2 cellular contexts compared by ENCODE assay signal in genomic region chr17:38545531-38546225, GRCh38.
TF ChIP-seq lines count a peak whose summit lies in the region.

No MANE protein-coding gene starts in this region.

TF ChIP-seq in HepG2, 621 proteins besides CTCF, POLR2A, EP300 and RAD21 (continued from another document):
- TF ChIP-seq SALL1 (CRISPR knock-in tag; IDR thresholded peaks at IDR 0.05) = peak; percentile 26; the same call in 1 of the 2 replicates
- TF ChIP-seq ZNF296 (CRISPR knock-in tag; conservative IDR thresholded peaks at IDR 0.05) = no peak
- TF ChIP-seq NR2F6 (IDR thresholded peaks at IDR 0.05) = peak; percentile 14; the same call in 1 of the 2 replicates
- TF ChIP-seq NR2F6 (CRISPR knock-in tag; IDR thresholded peaks at IDR 0.05) = no peak
- no peak for TF ChIP-seq ZNF772 (CRISPR knock-in tag; IDR thresholded peaks at IDR 0.05)
- no peak for TF ChIP-seq ZNF468 (CRISPR knock-in tag; IDR thresholded peaks at IDR 0.05)
- no peak for TF ChIP-seq ZBTB38 (CRISPR knock-in tag; IDR thresholded peaks at IDR 0.05)
- no peak for TF ChIP-seq ZNF572 (CRISPR knock-in tag; IDR thresholded peaks at IDR 0.05)
- TF ChIP-seq HHEX (CRISPR knock-in tag; IDR thresholded peaks at IDR 0.05) = peak; percentile 52; the same call in 1 of the 2 replicates
- TF ChIP-seq HOXA5 (CRISPR knock-in tag; IDR thresholded peaks at IDR 0.05) = no peak
- no peak for TF ChIP-seq SOX6 (IDR thresholded peaks at IDR 0.05)
- TF ChIP-seq SOX6 (CRISPR knock-in tag; IDR thresholded peaks at IDR 0.05) = 0 out of 2 replicates have a peak, but pooled peaks have one; percentile 10
- TF ChIP-seq EEA1 (CRISPR knock-in tag; IDR thresholded peaks at IDR 0.05; ENCODE audit: borderline replicate concordance) = peak; percentile 15; the same call in 1 of the 2 replicates
- TF ChIP-seq MAZ (IDR thresholded peaks at IDR 0.05; ENCODE audit: borderline replicate concordance, low read depth, low read length) = no peak
- no peak for TF ChIP-seq MAZ (CRISPR knock-in tag; IDR thresholded peaks at IDR 0.05; ENCODE audit: low read depth)
- no peak for TF ChIP-seq U2AF1 (optimal IDR thresholded peaks at IDR 0.05; ENCODE audit: low read depth, low read length)
- TF ChIP-seq ZNF891 (CRISPR knock-in tag; IDR thresholded peaks at IDR 0.05) = no peak
- TF ChIP-seq YEATS4 (CRISPR knock-in tag; IDR thresholded peaks at IDR 0.05; ENCODE audit: borderline replicate concordance) = no peak
- TF ChIP-seq ZNF652 (CRISPR knock-in tag; IDR thresholded peaks at IDR 0.05; ENCODE audit: borderline replicate concordance, low read depth) = no peak
- no peak for TF ChIP-seq JDP2 (CRISPR knock-in tag; IDR thresholded peaks at IDR 0.05; ENCODE audit: borderline replicate concordance)
- peak in 1 of 2 experiments; percentile 56; a peak in 1 of 4 replicates for TF ChIP-seq NR2F1 (CRISPR knock-in tag; IDR thresholded peaks at IDR 0.05)
- no peak for TF ChIP-seq CREM (IDR thresholded peaks at IDR 0.05)
- no peak for TF ChIP-seq CREM (CRISPR knock-in tag; IDR thresholded peaks at IDR 0.05)
- TF ChIP-seq THRA (CRISPR knock-in tag; IDR thresholded peaks at IDR 0.05; ENCODE audit: borderline replicate concordance) = no peak
- TF ChIP-seq ZNF687 (CRISPR knock-in tag; IDR thresholded peaks at IDR 0.05) = 0 out of 2 replicates have a peak, but pooled peaks have one; percentile 10
- no peak for TF ChIP-seq FOXO4 (CRISPR knock-in tag; conservative IDR thresholded peaks at IDR 0.05)
- TF ChIP-seq DMAP1 (CRISPR knock-in tag; IDR thresholded peaks at IDR 0.05) = no peak
TF ChIP-seq in HepG2: peak in this region for 9.

TF ChIP-seq in SK-N-SH, 30 proteins besides CTCF, POLR2A, EP300 and RAD21:
- TF ChIP-seq USF2 (IDR thresholded peaks at IDR 0.05; ENCODE audit: borderline replicate concordance, low read depth, low read length) = no peak
- TF ChIP-seq CHD2 (IDR thresholded peaks at IDR 0.05; ENCODE audit: low read length, partially characterized antibody) = no peak
- TF ChIP-seq TAF1 (IDR thresholded peaks at IDR 0.05; ENCODE audit: borderline replicate concordance, low read depth, low read length) = no peak
- no peak for TF ChIP-seq NRF1 (IDR thresholded peaks at IDR 0.05; ENCODE audit: low read depth, low read length)
- TF ChIP-seq GATA2 (CRISPR knock-in tag; IDR thresholded peaks at IDR 0.05) = no peak
- no peak for TF ChIP-seq RFX5 (IDR thresholded peaks at IDR 0.05; ENCODE audit: low read length)
- no peak for TF ChIP-seq MEF2A (IDR thresholded peaks at IDR 0.05; ENCODE audit: borderline replicate concordance, low read depth)
- no peak for TF ChIP-seq REST (IDR thresholded peaks at IDR 0.05; ENCODE audit: low read depth, low read length)
- TF ChIP-seq POLR2AphosphoS5 (IDR thresholded peaks at IDR 0.05; ENCODE audit: low read depth, low read length) = no peak
- TF ChIP-seq FOXM1 (IDR thresholded peaks at IDR 0.05; ENCODE audit: low read depth) = no peak
- TF ChIP-seq SMC3 (IDR thresholded peaks at IDR 0.05; ENCODE audit: low read depth, low read length) = no peak
- no peak for TF ChIP-seq FOSL2 (IDR thresholded peaks at IDR 0.05; ENCODE audit: borderline replicate concordance, low read depth)
- no peak for TF ChIP-seq RXRA (IDR thresholded peaks at IDR 0.05; ENCODE audit: borderline replicate concordance, low read depth)
- TF ChIP-seq PBX3 (IDR thresholded peaks at IDR 0.05) = no peak
